Comparison of ENCODE assay signal across 1 cellular context in genomic region chr10:87931836-87932230, GRCh38.
TF ChIP-seq lines count a peak whose summit lies in the region.

No MANE protein-coding gene starts in this region.

TF ChIP-seq in K562, 482 proteins besides CTCF, POLR2A, EP300 and RAD21 (continued from another document):
- TF ChIP-seq NKRF (IDR thresholded peaks at IDR 0.05; ENCODE audit: borderline replicate concordance) (no peak), BRD9 (IDR thresholded peaks at IDR 0.05; ENCODE audit: low read depth, partially characterized antibody) (no peak), CHAMP1 (IDR thresholded peaks at IDR 0.05) (no peak), ATF3 (IDR thresholded peaks at IDR 0.05) (peak; percentile 32; the same call in 1 of the 2 replicates), ATF3 (CRISPR knock-in tag; conservative IDR thresholded peaks at IDR 0.05) (no peak), ILK (tag; IDR thresholded peaks at IDR 0.05; ENCODE audit: borderline replicate concordance, low read depth) (no peak), MTA3 (IDR thresholded peaks at IDR 0.05; ENCODE audit: borderline replicate concordance) (no peak), CBFA2T3 (IDR thresholded peaks at IDR 0.05) (peak; percentile 41; the same call in 1 of the 2 replicates), ARID1B (IDR thresholded peaks at IDR 0.05) (peak; percentile 39), SMARCE1 (IDR thresholded peaks at IDR 0.05) (peak; percentile 19; the same call in 1 of the 2 replicates), PREB (CRISPR knock-in tag; IDR thresholded peaks at IDR 0.05) (no peak), AFF1 (IDR thresholded peaks at IDR 0.05; ENCODE audit: low read depth in 1 of 2, partially characterized antibody in 2 of 2) (no peak), POLR2AphosphoS2 (IDR thresholded peaks at IDR 0.05; ENCODE audit: low read length) (no peak), HMBOX1 (IDR thresholded peaks at IDR 0.05) (peak; percentile 58; the same call in 1 of the 2 replicates), ZC3H8 (IDR thresholded peaks at IDR 0.05) (no peak), KDM1A (IDR thresholded peaks at IDR 0.05) (0 out of 4 replicates have a peak, but pooled peaks have one; percentile 11 to 15), PRPF4 (IDR thresholded peaks at IDR 0.05; ENCODE audit: insufficient read depth, low read depth, low read length, poor library complexity, severe bottlenecking) (no peak), ZC3H11A (IDR thresholded peaks at IDR 0.05; ENCODE audit: low read depth, low read length) (no peak), PKNOX1 (IDR thresholded peaks at IDR 0.05) (peak; percentile 71), DPF2 (IDR thresholded peaks at IDR 0.05) (peak; percentile 44; the same call in 1 of the 2 replicates), MECOM (CRISPR knock-in tag; IDR thresholded peaks at IDR 0.05) (no peak), ZNF146 (CRISPR knock-in tag; IDR thresholded peaks at IDR 0.05; ENCODE audit: unreplicated experiment) (no peak), EHMT2 (IDR thresholded peaks at IDR 0.05) (no peak), PBX2 (CRISPR knock-in tag; IDR thresholded peaks at IDR 0.05; ENCODE audit: low read depth) (no peak), PBX2 (tag; conservative IDR thresholded peaks at IDR 0.05; ENCODE audit: low read depth) (peak; percentile 67; the same call in 1 of the 2 replicates), NFE2 (IDR thresholded peaks at IDR 0.05; ENCODE audit: low read depth) (peak; percentile 43; the same call in 1 of the 2 replicates)
